In the genomic region with DNA sequence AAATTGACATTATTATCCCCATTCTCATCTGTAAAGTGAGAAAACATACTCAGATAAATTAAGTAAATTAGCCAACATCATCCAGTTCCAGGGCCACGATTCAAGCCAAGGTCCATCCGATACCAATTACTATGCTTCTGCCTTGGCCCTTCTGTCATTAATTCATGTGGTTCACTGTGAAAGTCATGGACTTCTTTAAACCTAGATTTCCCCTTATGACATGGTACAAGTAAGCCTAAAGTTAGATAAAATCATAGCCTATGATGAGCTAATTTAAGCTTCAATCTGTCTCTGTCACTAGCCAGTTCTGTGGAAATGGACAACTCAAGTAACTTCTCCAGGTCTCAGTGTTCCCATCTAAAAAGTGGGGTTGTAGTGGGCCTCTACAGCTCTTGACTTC, we compare ENCODE assay signal across 9 cellular contexts.
DNase-seq lines count a peak whose midpoint lies in the region; ATAC-seq and TF ChIP-seq lines count a peak whose summit lies in the region.
"Had no signal": no experiment of that assay in that cellular context is flagged by ENCODE, and none has a peak within 500 bp of the region (broad histone marks: within the 10 kb centered on the region; RNA-seq: fewer than 3 reads in every experiment).

No MANE protein-coding gene starts in this region.

- WGBS in body of pancreas, 2 donors, result 39 to 51% methylated on average over 2 of the region's 2 CpGs
- WGBS in mesodermal cell (ENCODE audit: insufficient coverage in 2 of 2), 2 experiments, result 100% methylated on average over 1 to 2 of the region's 2 CpGs

- H3K9me3 ChIP-seq in body of pancreas (no peaks in the 10 kb centered on the region), mesodermal cell (ENCODE audit: control insufficient read depth, low read length) (no peaks in the 10 kb centered on the region)

- no peak for ATAC-seq in activated T-cell treated with anti-CD3 and anti-CD28 coated beads, Interleukin-2, amount 50 U/mL, for 72 hours (replicated peaks in 1 of 2)
- ATAC-seq in body of pancreas (no peak), GM18519 (IDR thresholded peaks at IDR 0.05; ENCODE audit: low FRiP score, unreplicated experiment) (no peak), GM19452 (IDR thresholded peaks at IDR 0.05; ENCODE audit: unreplicated experiment) (no peak)

- H3K4me1 ChIP-seq in body of pancreas, result peaks cover 61% of the 10 kb centered on the region
- H3K4me1 ChIP-seq in mesodermal cell (ENCODE audit: control insufficient read depth, insufficient read depth, low read length, poor library complexity, severe bottlenecking), result peaks cover 30% of the 10 kb centered on the region

- H3K27ac ChIP-seq in body of pancreas (peak overlapping the region; percentile 69 to 92 (median 86)), mesodermal cell (ENCODE audit: low read depth, low read length, severe bottlenecking) (peak overlapping the region; percentile 80)

- H3K4me3 ChIP-seq in body of pancreas (no peak overlapping the region), mesodermal cell (ENCODE audit: extremely low read depth, insufficient read depth, low read length, poor library complexity, severe bottlenecking) (no peak overlapping the region)

- TF ChIP-seq CTCF in body of pancreas (IDR thresholded peaks at IDR 0.05) (no peak), type B pancreatic cell (conservative IDR thresholded peaks at IDR 0.05) (no peak)

- peak overlapping the region; percentile 49 for H3K27ac Mint-ChIP-seq in activated T-cell treated with anti-CD3 and anti-CD28 coated beads, Interleukin-2, amount 50 U/mL, for 72 hours
- H3K27ac Mint-ChIP-seq in type B pancreatic cell, result peak overlapping the region; percentile 91

- H3K27me3 Mint-ChIP-seq in activated T-cell treated with anti-CD3 and anti-CD28 coated beads, Interleukin-2, amount 50 U/mL, for 72 hours (ENCODE audit: low read depth), result peaks cover 49% of the 10 kb centered on the region
- no peaks in the 10 kb centered on the region for H3K27me3 Mint-ChIP-seq in type B pancreatic cell

- intact Hi-C loops in body of pancreas (cut with DNase I), result no loop called here

- H3K4me1 Mint-ChIP-seq in activated T-cell treated with anti-CD3 and anti-CD28 coated beads, Interleukin-2, amount 50 U/mL, for 72 hours (ENCODE audit: low read depth), result peaks cover 36% of the 10 kb centered on the region
- H3K4me1 Mint-ChIP-seq in type B pancreatic cell (ENCODE audit: unreplicated experiment), result peaks cover 32% of the 10 kb centered on the region

- H3K36me3 ChIP-seq in body of pancreas (replicated peaks in 1 of 2; ENCODE audit: insufficient read depth in 1 of 2, low read depth in 2 of 2) (no peaks in the 10 kb centered on the region), mesodermal cell (ENCODE audit: control insufficient read depth, insufficient read depth, low read length) (no peaks in the 10 kb centered on the region)

- H3K4me3 Mint-ChIP-seq in activated T-cell treated with anti-CD3 and anti-CD28 coated beads, Interleukin-2, amount 50 U/mL, for 72 hours, result peak overlapping the region; percentile 73 to 82
- no peak overlapping the region for H3K4me3 Mint-ChIP-seq in type B pancreatic cell

- no peak for DNase-seq in activated T-cell treated with anti-CD3 and anti-CD28 coated beads, Interleukin-2, amount 50 U/mL, for 72 hours
- DNase-seq in activated T-cell treated with anti-CD3 and anti-CD28 coated beads for 4 hours (no peak), body of pancreas (no peak), type B pancreatic cell (ENCODE audit: extremely low spot score, unreplicated experiment) (no peak), NCI-H2029 treated with DMSO at 0.1 percent for 48 hours (lab: John Stamatoyannopoulos, UW) (no peak)
- DNase-seq: NCI-H526 had no signal

- no peaks in the 10 kb centered on the region for H3K27me3 ChIP-seq in body of pancreas

- no peaks in the 10 kb centered on the region for H3K9me3 Mint-ChIP-seq in activated T-cell treated with anti-CD3 and anti-CD28 coated beads, Interleukin-2, amount 50 U/mL, for 72 hours
- no peaks in the 10 kb centered on the region for H3K9me3 Mint-ChIP-seq in type B pancreatic cell

- no peak for TF ChIP-seq POLR2A in body of pancreas (IDR thresholded peaks at IDR 0.05)

- peaks cover 0 to 2% of the 10 kb centered on the region in 2 donors for H3K36me3 Mint-ChIP-seq in activated T-cell treated with anti-CD3 and anti-CD28 coated beads, Interleukin-2, amount 50 U/mL, for 72 hours (ENCODE audit: insufficient read depth in 2 of 2)
- H3K36me3 Mint-ChIP-seq in type B pancreatic cell, result no peaks in the 10 kb centered on the region
